1 cellular context compared by ENCODE assay signal in genomic region chr19:12995596-12996541, GRCh38.
TF ChIP-seq lines count a peak whose summit lies in the region.

No MANE protein-coding gene starts in this region.

TF ChIP-seq in HEK293, 187 proteins besides CTCF, POLR2A, EP300 and RAD21 (continued from another document):
- TF ChIP-seq, protein P1, sequence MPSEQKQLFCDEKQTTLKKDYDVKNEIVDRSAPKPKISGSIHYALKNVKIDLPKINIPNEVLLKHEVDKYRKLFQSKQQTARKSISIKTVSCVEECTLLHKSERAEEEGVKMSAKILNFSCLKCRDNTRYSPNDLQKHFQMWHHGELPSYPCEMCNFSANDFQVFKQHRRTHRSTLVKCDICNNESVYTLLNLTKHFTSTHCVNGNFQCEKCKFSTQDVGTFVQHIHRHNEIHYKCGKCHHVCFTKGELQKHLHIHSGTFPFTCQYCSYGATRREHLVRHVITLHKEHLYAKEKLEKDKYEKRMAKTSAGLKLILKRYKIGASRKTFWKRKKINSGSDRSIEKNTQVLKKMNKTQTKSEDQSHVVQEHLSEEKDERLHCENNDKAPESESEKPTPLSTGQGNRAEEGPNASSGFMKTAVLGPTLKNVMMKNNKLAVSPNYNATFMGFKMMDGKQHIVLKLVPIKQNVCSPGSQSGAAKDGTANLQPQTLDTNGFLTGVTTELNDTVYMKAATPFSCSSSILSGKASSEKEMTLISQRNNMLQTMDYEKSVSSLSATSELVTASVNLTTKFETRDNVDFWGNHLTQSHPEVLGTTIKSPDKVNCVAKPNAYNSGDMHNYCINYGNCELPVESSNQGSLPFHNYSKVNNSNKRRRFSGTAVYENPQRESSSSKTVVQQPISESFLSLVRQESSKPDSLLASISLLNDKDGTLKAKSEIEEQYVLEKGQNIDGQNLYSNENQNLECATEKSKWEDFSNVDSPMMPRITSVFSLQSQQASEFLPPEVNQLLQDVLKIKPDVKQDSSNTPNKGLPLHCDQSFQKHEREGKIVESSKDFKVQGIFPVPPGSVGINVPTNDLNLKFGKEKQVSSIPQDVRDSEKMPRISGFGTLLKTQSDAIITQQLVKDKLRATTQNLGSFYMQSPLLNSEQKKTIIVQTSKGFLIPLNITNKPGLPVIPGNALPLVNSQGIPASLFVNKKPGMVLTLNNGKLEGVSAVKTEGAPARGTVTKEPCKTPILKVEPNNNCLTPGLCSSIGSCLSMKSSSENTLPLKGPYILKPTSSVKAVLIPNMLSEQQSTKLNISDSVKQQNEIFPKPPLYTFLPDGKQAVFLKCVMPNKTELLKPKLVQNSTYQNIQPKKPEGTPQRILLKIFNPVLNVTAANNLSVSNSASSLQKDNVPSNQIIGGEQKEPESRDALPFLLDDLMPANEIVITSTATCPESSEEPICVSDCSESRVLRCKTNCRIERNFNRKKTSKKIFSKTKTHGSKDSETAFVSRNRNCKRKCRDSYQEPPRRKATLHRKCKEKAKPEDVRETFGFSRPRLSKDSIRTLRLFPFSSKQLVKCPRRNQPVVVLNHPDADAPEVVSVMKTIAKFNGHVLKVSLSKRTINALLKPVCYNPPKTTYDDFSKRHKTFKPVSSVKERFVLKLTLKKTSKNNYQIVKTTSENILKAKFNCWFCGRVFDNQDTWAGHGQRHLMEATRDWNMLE (tag by site-specific recombination; conservative IDR thresholded peaks at IDR 0.05; ENCODE audit: low read depth), result no peak
- TF ChIP-seq, protein P2, sequence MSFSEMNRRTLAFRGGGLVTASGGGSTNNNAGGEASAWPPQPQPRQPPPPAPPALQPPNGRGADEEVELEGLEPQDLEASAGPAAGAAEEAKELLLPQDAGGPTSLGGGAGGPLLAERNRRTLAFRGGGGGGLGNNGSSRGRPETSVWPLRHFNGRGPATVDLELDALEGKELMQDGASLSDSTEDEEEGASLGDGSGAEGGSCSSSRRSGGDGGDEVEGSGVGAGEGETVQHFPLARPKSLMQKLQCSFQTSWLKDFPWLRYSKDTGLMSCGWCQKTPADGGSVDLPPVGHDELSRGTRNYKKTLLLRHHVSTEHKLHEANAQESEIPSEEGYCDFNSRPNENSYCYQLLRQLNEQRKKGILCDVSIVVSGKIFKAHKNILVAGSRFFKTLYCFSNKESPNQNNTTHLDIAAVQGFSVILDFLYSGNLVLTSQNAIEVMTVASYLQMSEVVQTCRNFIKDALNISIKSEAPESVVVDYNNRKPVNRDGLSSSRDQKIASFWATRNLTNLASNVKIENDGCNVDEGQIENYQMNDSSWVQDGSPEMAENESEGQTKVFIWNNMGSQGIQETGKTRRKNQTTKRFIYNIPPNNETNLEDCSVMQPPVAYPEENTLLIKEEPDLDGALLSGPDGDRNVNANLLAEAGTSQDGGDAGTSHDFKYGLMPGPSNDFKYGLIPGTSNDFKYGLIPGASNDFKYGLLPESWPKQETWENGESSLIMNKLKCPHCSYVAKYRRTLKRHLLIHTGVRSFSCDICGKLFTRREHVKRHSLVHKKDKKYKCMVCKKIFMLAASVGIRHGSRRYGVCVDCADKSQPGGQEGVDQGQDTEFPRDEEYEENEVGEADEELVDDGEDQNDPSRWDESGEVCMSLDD (tag by site-specific recombination; IDR thresholded peaks at IDR 0.05), result peak; percentile 69; the same call in 1 of the 2 replicates
- no peak for TF ChIP-seq ZNF37A (tag by site-specific recombination; IDR thresholded peaks at IDR 0.05)
- no peak for TF ChIP-seq ZFP69B (tag by site-specific recombination; IDR thresholded peaks at IDR 0.05)
- TF ChIP-seq ZIC2 (tag by site-specific recombination; IDR thresholded peaks at IDR 0.05), result peak; percentile 40
- TF ChIP-seq ZNF76 (tag by site-specific recombination; IDR thresholded peaks at IDR 0.05; ENCODE audit: borderline replicate concordance, low read depth), result no peak
- TF ChIP-seq ZNF510 (tag by site-specific recombination; IDR thresholded peaks at IDR 0.05; ENCODE audit: insufficient replicate concordance), result no peak
- peak; percentile 51; the same call in 1 of the 2 replicates for TF ChIP-seq ZNF223 (tag by site-specific recombination; IDR thresholded peaks at IDR 0.05)
- TF ChIP-seq ZNF335 (tag by site-specific recombination; conservative IDR thresholded peaks at IDR 0.05), result 0 out of 2 replicates have a peak, but pooled peaks have one; percentile 31
- no peak for TF ChIP-seq ZFP37 (tag by site-specific recombination; IDR thresholded peaks at IDR 0.05)
- peak; percentile 78 for TF ChIP-seq ZFHX2 (tag by site-specific recombination; conservative IDR thresholded peaks at IDR 0.05)
- peak; percentile 65 for TF ChIP-seq ZBTB26 (tag by site-specific recombination; optimal IDR thresholded peaks at IDR 0.05)
- TF ChIP-seq, protein P3, sequence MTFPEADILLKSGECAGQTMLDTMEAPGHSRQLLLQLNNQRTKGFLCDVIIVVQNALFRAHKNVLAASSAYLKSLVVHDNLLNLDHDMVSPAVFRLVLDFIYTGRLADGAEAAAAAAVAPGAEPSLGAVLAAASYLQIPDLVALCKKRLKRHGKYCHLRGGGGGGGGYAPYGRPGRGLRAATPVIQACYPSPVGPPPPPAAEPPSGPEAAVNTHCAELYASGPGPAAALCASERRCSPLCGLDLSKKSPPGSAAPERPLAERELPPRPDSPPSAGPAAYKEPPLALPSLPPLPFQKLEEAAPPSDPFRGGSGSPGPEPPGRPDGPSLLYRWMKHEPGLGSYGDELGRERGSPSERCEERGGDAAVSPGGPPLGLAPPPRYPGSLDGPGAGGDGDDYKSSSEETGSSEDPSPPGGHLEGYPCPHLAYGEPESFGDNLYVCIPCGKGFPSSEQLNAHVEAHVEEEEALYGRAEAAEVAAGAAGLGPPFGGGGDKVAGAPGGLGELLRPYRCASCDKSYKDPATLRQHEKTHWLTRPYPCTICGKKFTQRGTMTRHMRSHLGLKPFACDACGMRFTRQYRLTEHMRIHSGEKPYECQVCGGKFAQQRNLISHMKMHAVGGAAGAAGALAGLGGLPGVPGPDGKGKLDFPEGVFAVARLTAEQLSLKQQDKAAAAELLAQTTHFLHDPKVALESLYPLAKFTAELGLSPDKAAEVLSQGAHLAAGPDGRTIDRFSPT (tag by site-specific recombination; IDR thresholded peaks at IDR 0.05), result peak; percentile 80
- peak; percentile 77 for TF ChIP-seq PATZ1 (tag by site-specific recombination; IDR thresholded peaks at IDR 0.05)
- TF ChIP-seq ZSCAN4 (tag by site-specific recombination; IDR thresholded peaks at IDR 0.05), result peak; percentile 89
- TF ChIP-seq KLF8 (tag by site-specific recombination; IDR thresholded peaks at IDR 0.05), result peak; percentile 58; the same call in 1 of the 2 replicates
- peak; percentile 42 for TF ChIP-seq ZBTB8A (tag by site-specific recombination; IDR thresholded peaks at IDR 0.05)
